Comparison of ENCODE assay signal across 24 cellular contexts in genomic region chr6:29524044-29524443, GRCh38. TPM values are rescaled to one million over a fixed set of nuclear protein-coding genes. Genes with fewer than 3 reads are reported as not detected.
"Had no signal": no experiment of that assay in that cellular context is flagged by ENCODE, and none has a peak within 500 bp of the region (broad histone marks: within the 10 kb centered on the region; RNA-seq: fewer than 3 reads in every experiment).

No MANE protein-coding gene starts in this region.

- H3K4me3 ChIP-seq: SJSA1, SK-N-MC had no signal

- H3K36me3 ChIP-seq: SJSA1 had no signal

- DNase-seq: KBM-7, MM.1S, NCI-H1092, NCI-H1105 treated with DMSO at 0.1 percent for 48 hours, NCI-H1417 treated with DMSO at 0.1 percent for 48 hours, NCI-H146, NCI-H1694 treated with DMSO at 0.1 percent for 48 hours, NCI-H1930, NCI-H2081, NCI-H2107, NCI-H226, NCI-H446, NCI-H510A, NCI-H524 treated with DMSO at 0.1 percent for 48 hours, NCI-H69, NCI-H774, Right ventricle myocardium superior, RPMI8226, SIG-M5 had no signal

- H3K27ac ChIP-seq: SJSA1, SK-N-MC had no signal

- FAIRE-seq: RCC 7860 had no signal

- H3K27me3 ChIP-seq: SJSA1 had no signal

- H3K4me1 ChIP-seq: SJSA1 had no signal

- H3K9me3 ChIP-seq: SJSA1 had no signal

RNA-seq across cellular contexts. Expression of gene UBD, which starts 35.5 kb away (rescaled TPM):
- total RNA-seq: HT-29, LHCN-M2 had no signal

RNA-seq across cellular contexts. Expression of gene MAS1L, which starts 36.3 kb away (rescaled TPM):
- total RNA-seq: HT-29, LHCN-M2, Right ventricle myocardium superior, SJSA1 had no signal
